In the genomic region with DNA sequence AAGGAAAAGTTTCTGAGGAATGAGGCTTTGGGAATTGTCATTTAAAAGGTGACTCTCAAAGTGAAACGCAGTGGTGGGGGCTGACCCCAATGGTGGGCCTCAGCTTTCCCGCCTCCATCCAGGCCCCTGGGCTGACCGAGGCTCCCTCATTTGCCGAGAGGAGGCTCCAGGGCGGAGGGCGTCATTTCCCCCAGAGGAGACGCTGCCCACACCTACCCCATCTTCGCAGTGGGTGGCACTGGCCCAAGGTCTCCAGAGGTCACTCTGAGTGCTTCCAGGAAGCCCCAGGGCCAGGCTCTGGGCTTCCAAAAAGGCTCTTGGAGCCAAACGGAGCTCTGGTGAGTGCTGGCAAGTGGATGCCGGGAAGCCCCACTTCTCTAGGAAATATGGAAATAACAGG, we compare ENCODE assay signal across 29 cellular contexts. TPM values are rescaled to one million over a fixed set of nuclear protein-coding genes. Genes with fewer than 3 reads are reported as not detected.
DNase-seq lines count a peak whose midpoint lies in the region; ATAC-seq and TF ChIP-seq lines count a peak whose summit lies in the region.
"Had no signal": no experiment of that assay in that cellular context is flagged by ENCODE, and none has a peak within 500 bp of the region (broad histone marks: within the 10 kb centered on the region; RNA-seq: fewer than 3 reads in every experiment).

No MANE protein-coding gene starts in this region.

- H3K4me3 Mint-ChIP-seq in endodermal cell (no peak overlapping the region), neural crest cell (no peak overlapping the region)
- H3K4me3 Mint-ChIP-seq: CD14-positive monocyte; CD4-positive, alpha-beta memory T cell; CD4-positive, CD25-positive, alpha-beta regulatory T cell; CD8-positive, alpha-beta memory T cell had no signal

- no peak overlapping the region for H3K9ac ChIP-seq in endodermal cell (ENCODE audit: extremely low read depth, low read length, poor library complexity, severe bottlenecking)
- H3K9ac ChIP-seq in colonic mucosa (ENCODE audit: low read depth in 2 of 2, low read length in 2 of 2): no peak overlapping the region
- H3K9ac ChIP-seq: BLaER1 had no signal

- H3K27me3 Mint-ChIP-seq in endodermal cell (ENCODE audit: insufficient read depth): peaks cover 8% of the 10 kb centered on the region
- no peaks in the 10 kb centered on the region for H3K27me3 Mint-ChIP-seq in neural crest cell (ENCODE audit: low read depth)
- H3K27me3 Mint-ChIP-seq: CD4-positive, alpha-beta memory T cell; CD4-positive, CD25-positive, alpha-beta regulatory T cell had no signal

- POLR2A ChIA-PET in RWPE1 (lab: Yijun Ruan, JAX; ENCODE audit: low non-redundant PET): no interaction called here

- peaks cover 0 to under 1% of the 10 kb centered on the region in 2 donors for H3K9me3 ChIP-seq in right atrium auricular region
- no peaks in the 10 kb centered on the region for H3K9me3 ChIP-seq in endodermal cell (ENCODE audit: control insufficient read depth, low read length)
- H3K9me3 ChIP-seq in spleen: no peaks in the 10 kb centered on the region
- no peaks in the 10 kb centered on the region for H3K9me3 ChIP-seq in colonic mucosa
- H3K9me3 ChIP-seq: BE2C had no signal

- H3K27ac Mint-ChIP-seq in endodermal cell: no peak overlapping the region
- peak overlapping the region; percentile 75 for H3K27ac Mint-ChIP-seq in neural crest cell (ENCODE audit: unreplicated experiment)
- H3K27ac Mint-ChIP-seq: CD14-positive monocyte; CD4-positive, alpha-beta memory T cell; CD4-positive, CD25-positive, alpha-beta regulatory T cell; CD8-positive, alpha-beta memory T cell had no signal

- no peaks in the 10 kb centered on the region for H3K36me3 ChIP-seq in right atrium auricular region
- H3K36me3 ChIP-seq in endodermal cell (ENCODE audit: control insufficient read depth, insufficient read depth, low read length): no peaks in the 10 kb centered on the region
- no peaks in the 10 kb centered on the region for H3K36me3 ChIP-seq in spleen
- no peaks in the 10 kb centered on the region for H3K36me3 ChIP-seq in colonic mucosa
- H3K36me3 ChIP-seq: BE2C had no signal

- H3K4me3 ChIP-seq in right atrium auricular region (no peak overlapping the region), endodermal cell (ENCODE audit: low read length) (no peak overlapping the region), spleen (peak overlapping the region in 1 of 8 donors; percentile 4), colonic mucosa (no peak overlapping the region)
- H3K4me3 ChIP-seq: BLaER1, GM12878 had no signal

- no peak for TF ChIP-seq CTCF in right atrium auricular region (IDR thresholded peaks at IDR 0.05)
- no peak for TF ChIP-seq CTCF in endodermal cell (conservative IDR thresholded peaks at IDR 0.05)
- TF ChIP-seq CTCF in neural crest cell (conservative IDR thresholded peaks at IDR 0.05): no peak
- TF ChIP-seq CTCF in spleen (IDR thresholded peaks at IDR 0.05 in 8 of 11, conservative IDR thresholded peaks at IDR 0.05 in 3 of 11): no peak
- TF ChIP-seq CTCF in colonic mucosa (IDR thresholded peaks at IDR 0.05): no peak
- TF ChIP-seq CTCF in RWPE1 (conservative IDR thresholded peaks at IDR 0.05; ENCODE audit: low read depth): no peak

- H3K4me1 ChIP-seq in right atrium auricular region (no peaks in the 10 kb centered on the region), endodermal cell (ENCODE audit: control insufficient read depth, insufficient read depth, low read length) (peaks cover 5% of the 10 kb centered on the region), spleen (peaks cover 0 to 5% (median 0%) of the 10 kb centered on the region in 6 donors), colonic mucosa (no peaks in the 10 kb centered on the region)
- H3K4me1 ChIP-seq: BE2C had no signal

- no peaks in the 10 kb centered on the region for H3K27me3 ChIP-seq in right atrium auricular region
- no peaks in the 10 kb centered on the region for H3K27me3 ChIP-seq in endodermal cell (ENCODE audit: control insufficient read depth, insufficient read depth, low read length, poor library complexity, severe bottlenecking)
- peaks cover 0 to under 1% (median 0%) of the 10 kb centered on the region in 7 donors for H3K27me3 ChIP-seq in spleen (replicated peaks in 1 of 7)
- H3K27me3 ChIP-seq in colonic mucosa: no peaks in the 10 kb centered on the region
- H3K27me3 ChIP-seq: BE2C, BLaER1 had no signal

- H3K36me3 Mint-ChIP-seq in endodermal cell (ENCODE audit: low read depth) (no peaks in the 10 kb centered on the region), neural crest cell (ENCODE audit: low read depth) (no peaks in the 10 kb centered on the region)
- H3K36me3 Mint-ChIP-seq: CD14-positive monocyte; CD4-positive, alpha-beta memory T cell; CD4-positive, CD25-positive, alpha-beta regulatory T cell; CD8-positive, alpha-beta memory T cell had no signal

- ATAC-seq in left ventricle myocardium superior: no peak
- no peak for ATAC-seq in HG03039 (IDR thresholded peaks at IDR 0.05; ENCODE audit: unreplicated experiment)
- ATAC-seq: GM12878 had no signal

- no peak for TF ChIP-seq POLR2A in spleen (IDR thresholded peaks at IDR 0.05)

- H3K4me1 Mint-ChIP-seq in endodermal cell (peaks cover 30% of the 10 kb centered on the region), neural crest cell (no peaks in the 10 kb centered on the region)
- H3K4me1 Mint-ChIP-seq: CD14-positive monocyte; CD4-positive, alpha-beta memory T cell; CD4-positive, CD25-positive, alpha-beta regulatory T cell; CD8-positive, alpha-beta memory T cell had no signal

- intact Hi-C loops in left ventricle myocardium superior (cut with micrococcal nuclease) (no loop called here), spleen (cut with DNase I; ENCODE audit: low total_unique reads) (no loop called here), colonic mucosa (cut with DNase I) (no loop called here)

- DNase-seq in right atrium auricular region (ENCODE audit: low spot score) (peak; percentile 26), left ventricle myocardium superior (no peak), endodermal cell (peak; percentile 33), neural crest cell (ENCODE audit: low read depth, low spot score) (no peak), spleen (peak; percentile 65), colonic mucosa (no peak), RWPE1 (ENCODE audit: low spot score) (no peak)
- DNase-seq: 8988T; ACHN; BE2C; C1 segment of cervical spinal cord; CD4-positive, alpha-beta memory T cell; CD4-positive, CD25-positive, alpha-beta regulatory T cell; COR-L47; DMS 273 treated with DMSO at 0.1 percent for 48 hours; DMS153; DMS53; DMS79; DND-41; EL; GDM1 had no signal

- H3K9me3 Mint-ChIP-seq in endodermal cell: no peaks in the 10 kb centered on the region
- no peaks in the 10 kb centered on the region for H3K9me3 Mint-ChIP-seq in neural crest cell
- H3K9me3 Mint-ChIP-seq: CD4-positive, CD25-positive, alpha-beta regulatory T cell had no signal

- WGBS in endodermal cell (ENCODE audit: insufficient coverage in 1 of 2, insufficient read length in 1 of 2), 2 experiments: 92 to 100% methylated on average over 3 to 10 of the region's 10 CpGs
- 70 to 79% (median 71%) methylated on average over 8 to 10 of the region's 10 CpGs for WGBS in spleen, 5 donors

- H3K27ac ChIP-seq in right atrium auricular region (no peak overlapping the region), endodermal cell (ENCODE audit: low read depth, low read length) (no peak overlapping the region), spleen (no peak overlapping the region), colonic mucosa (no peak overlapping the region), RWPE1 (no peak overlapping the region)

- CTCF ChIA-PET in RWPE1 (lab: Yijun Ruan, JAX): interaction anchor here (0.7 kb wide), 1 partner anchor 250 kb away, joined by 3 read pairs; no protein-coding TSS in a partner anchor

RNA-seq across cellular contexts. Expression of gene TCERG1L, which starts 38.0 kb away (rescaled TPM):
- total RNA-seq in right atrium auricular region (under 1 TPM in 1 of 2 donors, not detected in 1; 0.12 TPM), left ventricle myocardium superior (not detected), endodermal cell (1 to 10 TPM; 1.6 to 4.5 TPM), neural crest cell (0.71 and 0.96 TPM in 2 replicates), spleen (1 to 10 TPM in 1 of 7 donors, under 1 TPM in 4, not detected in 2; 0.17 to 1.2 (median 0.38) TPM), colonic mucosa (not detected)
- 2.2 TPM for polyA plus RNA-seq in endodermal cell (2013, experiment 1 of 2)
- polyA plus RNA-seq in endodermal cell (2013, experiment 2 of 2): 1.7 TPM
- polyA plus RNA-seq in spleen: under 1 TPM in 2 of 3 donors, not detected in 1; 0.03 to 0.11 TPM
- total RNA-seq: CD4-positive, alpha-beta memory T cell; CD4-positive, CD25-positive, alpha-beta regulatory T cell; Daoy; G401; GM12878 had no signal
- polyA plus RNA-seq: AG04450; CD14-positive monocyte; CD4-positive, alpha-beta memory T cell; CD4-positive, CD25-positive, alpha-beta regulatory T cell; GM12878 had no signal

Comparison
In these comparisons a context has a peak if more than half of its experiments do, and no peak if none do; other contexts are left out.
1. DNase-seq: peak in right atrium auricular region (single experiment), endodermal cell (single experiment) and spleen (single experiment); none in left ventricle myocardium superior (single experiment), neural crest cell (single experiment), colonic mucosa (single experiment) and RWPE1 (single experiment).